Comparison of ENCODE assay signal across 8 cellular contexts in the genomic region with DNA sequence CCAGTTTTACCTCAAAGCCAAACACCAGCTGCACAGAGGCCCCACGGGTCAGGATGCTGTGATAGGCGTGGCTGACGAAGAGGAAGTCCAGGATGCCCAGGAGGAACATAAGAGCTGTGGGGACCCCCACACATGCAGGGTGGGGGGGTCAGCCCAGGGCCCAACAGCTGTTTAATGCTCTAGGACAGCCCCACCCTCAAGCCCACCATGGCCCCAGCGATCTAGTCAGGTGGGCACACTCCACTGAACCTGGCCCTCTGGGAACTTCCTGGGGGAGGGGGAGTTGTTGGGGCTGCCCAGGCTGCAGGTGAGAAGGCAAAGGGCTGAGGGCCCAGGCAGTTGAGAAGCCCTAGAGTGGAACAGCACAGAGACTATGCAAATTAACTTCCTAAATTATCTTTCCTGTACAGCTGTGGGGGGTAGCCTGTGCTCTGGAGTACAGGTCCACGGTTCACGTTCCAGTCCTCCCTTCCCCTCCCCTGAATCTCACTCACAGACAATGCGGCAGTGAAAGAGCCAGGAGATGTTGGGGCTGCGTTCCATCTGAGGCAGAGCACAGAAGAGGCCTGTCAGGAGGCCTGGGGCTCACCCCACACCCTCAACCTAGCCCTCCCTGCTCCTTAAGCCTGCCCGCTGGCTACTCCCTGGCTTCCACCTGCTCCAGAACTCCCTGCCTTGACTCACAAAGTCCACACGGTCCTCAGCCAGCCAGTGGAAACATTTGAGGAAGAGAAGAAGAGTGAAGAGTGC. TPM values are rescaled to one million over a fixed set of nuclear protein-coding genes. Genes with fewer than 3 reads are reported as not detected.
DNase-seq lines count a peak whose midpoint lies in the region; ATAC-seq and TF ChIP-seq lines count a peak whose summit lies in the region.

No MANE protein-coding gene starts in this region.

- no peak for TF ChIP-seq CTCF in esophagus squamous epithelium (IDR thresholded peaks at IDR 0.05)

- peak overlapping the region; percentile 92 for H3K4me3 Mint-ChIP-seq in activated CD4-positive, alpha-beta T cell treated with anti-CD3 and anti-CD28 coated beads, Interleukin-2, amount 10 ng/mL, durations not matched to agents 24 days and 14 days
- H3K4me3 Mint-ChIP-seq in IgD-negative memory B cell, result peak overlapping the region; percentile 97 to 99 (median 98)

- no peaks in the 10 kb centered on the region for H3K27me3 Mint-ChIP-seq in activated CD4-positive, alpha-beta T cell treated with anti-CD3 and anti-CD28 coated beads, Interleukin-2, amount 10 ng/mL, durations not matched to agents 24 days and 14 days
- H3K27me3 Mint-ChIP-seq in IgD-negative memory B cell, result no peaks in the 10 kb centered on the region

- DNase-seq in activated CD4-positive, alpha-beta T cell treated with anti-CD3 and anti-CD28 coated beads, Interleukin-2, amount 10 ng/mL, durations not matched to agents 24 days and 14 days, result no peak
- DNase-seq in activated CD4-positive, alpha-beta T cell treated with anti-CD3 and anti-CD28 coated beads for 4 hours, result no peak
- DNase-seq in esophagus squamous epithelium (lab: John Stamatoyannopoulos, UW) (no peak), SHP77 (lab: John Stamatoyannopoulos, UW) (no peak), GOT3 (lab: John Stamatoyannopoulos, UW) (no peak)

- no peaks in the 10 kb centered on the region for H3K9me3 Mint-ChIP-seq in activated CD4-positive, alpha-beta T cell treated with anti-CD3 and anti-CD28 coated beads, Interleukin-2, amount 10 ng/mL, durations not matched to agents 24 days and 14 days
- no peaks in the 10 kb centered on the region for H3K9me3 Mint-ChIP-seq in IgD-negative memory B cell

- WGBS in esophagus squamous epithelium, 2 donors, result 56 to 70% methylated on average over 4 to 5 of the region's 10 CpGs

- peaks cover 29% of the 10 kb centered on the region for H3K36me3 Mint-ChIP-seq in activated CD4-positive, alpha-beta T cell treated with anti-CD3 and anti-CD28 coated beads, Interleukin-2, amount 10 ng/mL, durations not matched to agents 24 days and 14 days (ENCODE audit: low read depth)
- H3K36me3 Mint-ChIP-seq in IgD-negative memory B cell, result peaks cover 14% of the 10 kb centered on the region

- TF ChIP-seq POLR2A in esophagus squamous epithelium (IDR thresholded peaks at IDR 0.05), result no peak

- H3K27ac ChIP-seq in esophagus squamous epithelium (peak overlapping the region; percentile 97 to 99 (median 98)), subcutaneous abdominal adipose tissue (ENCODE audit: low read depth, low read length) (peak overlapping the region; percentile 99)

- peaks cover 48 to 57% (median 49%) of the 10 kb centered on the region in 3 donors for H3K36me3 ChIP-seq in esophagus squamous epithelium
- peaks cover 4 to 57% (median 57%) of the 10 kb centered on the region in 5 donors for H3K36me3 ChIP-seq in subcutaneous abdominal adipose tissue (ENCODE audit: control insufficient read depth in 5 of 5, insufficient read depth in 5 of 5, low read length in 5 of 5)

- H3K9ac ChIP-seq in subcutaneous abdominal adipose tissue (ENCODE audit: low read length in 5 of 5), result peak overlapping the region in 4 of 5 donors; percentile 17 to 98 (median 97)

- H3K27ac Mint-ChIP-seq in activated CD4-positive, alpha-beta T cell treated with anti-CD3 and anti-CD28 coated beads, Interleukin-2, amount 10 ng/mL, durations not matched to agents 24 days and 14 days, result peak overlapping the region; percentile 97
- peak overlapping the region; percentile 98 to 100 (median 99) for H3K27ac Mint-ChIP-seq in IgD-negative memory B cell

- H3K27me3 ChIP-seq in esophagus squamous epithelium, result no peaks in the 10 kb centered on the region
- H3K27me3 ChIP-seq in subcutaneous abdominal adipose tissue (ENCODE audit: control insufficient read depth in 5 of 5, insufficient read depth in 4 of 5, low read length in 5 of 5), result no peaks in the 10 kb centered on the region

- peaks cover 31% of the 10 kb centered on the region for H3K4me1 Mint-ChIP-seq in activated CD4-positive, alpha-beta T cell treated with anti-CD3 and anti-CD28 coated beads, Interleukin-2, amount 10 ng/mL, durations not matched to agents 24 days and 14 days
- peaks cover 32 to 37% (median 37%) of the 10 kb centered on the region in 3 donors for H3K4me1 Mint-ChIP-seq in IgD-negative memory B cell

- peaks cover 22 to 50% (median 23%) of the 10 kb centered on the region in 3 donors for H3K4me1 ChIP-seq in esophagus squamous epithelium
- peaks cover 9 to 34% (median 31%) of the 10 kb centered on the region in 5 donors for H3K4me1 ChIP-seq in subcutaneous abdominal adipose tissue (ENCODE audit: control insufficient read depth in 5 of 5, insufficient read depth in 5 of 5, low read length in 5 of 5)

- peak overlapping the region in 2 of 4 donors; percentile 72 to 84 for H3K4me3 ChIP-seq in esophagus squamous epithelium
- H3K4me3 ChIP-seq in subcutaneous abdominal adipose tissue (ENCODE audit: low read depth in 1 of 5, low read length in 5 of 5), result peak overlapping the region in 3 of 5 donors; percentile 93 to 95 (median 95)

- intact Hi-C loops in activated CD4-positive, alpha-beta T cell treated with anti-CD3 and anti-CD28 coated beads, Interleukin-2, amount 10 ng/mL, durations not matched to agents 24 days and 14 days (cut with micrococcal nuclease), result no loop called here
- intact Hi-C loops in esophagus squamous epithelium (cut with DNase I), result no loop called here

- ATAC-seq in HG03457 (IDR thresholded peaks at IDR 0.05; ENCODE audit: unreplicated experiment), result no peak

- H3K9me3 ChIP-seq in esophagus squamous epithelium (no peaks in the 10 kb centered on the region), subcutaneous abdominal adipose tissue (ENCODE audit: control insufficient read depth in 5 of 5, low read length in 5 of 5) (no peaks in the 10 kb centered on the region)

RNA-seq across cellular contexts. Expression of a gene that starts 1.9 kb away (rescaled TPM):
- 36.9 and 39.0 TPM in 2 replicates for total RNA-seq in activated CD4-positive, alpha-beta T cell treated with anti-CD3 and anti-CD28 coated beads, Interleukin-2, amount 10 ng/mL, durations not matched to agents 24 days and 14 days
- polyA plus RNA-seq in IgD-negative memory B cell, result 61.2 TPM
- 10 to 100 TPM; 20.4 to 39.3 (median 26.9) TPM for total RNA-seq in esophagus squamous epithelium

RNA-seq across cellular contexts. Expression of a gene that starts 10.3 kb away (rescaled TPM):
- total RNA-seq in activated CD4-positive, alpha-beta T cell treated with anti-CD3 and anti-CD28 coated beads, Interleukin-2, amount 10 ng/mL, durations not matched to agents 24 days and 14 days, result 78.1 and 81.4 TPM in 2 replicates
- 95.5 TPM for polyA plus RNA-seq in IgD-negative memory B cell
- 10 to 100 TPM; 68.1 to 76.2 (median 72.0) TPM for total RNA-seq in esophagus squamous epithelium

RNA-seq across cellular contexts. Expression of a gene that starts 10.5 kb away (rescaled TPM):
- total RNA-seq in activated CD4-positive, alpha-beta T cell treated with anti-CD3 and anti-CD28 coated beads, Interleukin-2, amount 10 ng/mL, durations not matched to agents 24 days and 14 days, result 1,048 and 1,049 TPM in 2 replicates
- polyA plus RNA-seq in IgD-negative memory B cell, result 1,422 TPM
- 100 to 1,000 TPM; 436 to 777 (median 528) TPM for total RNA-seq in esophagus squamous epithelium

RNA-seq across cellular contexts. Expression of a gene that starts 14.9 kb away (rescaled TPM):
- 17.1 and 18.1 TPM in 2 replicates for total RNA-seq in activated CD4-positive, alpha-beta T cell treated with anti-CD3 and anti-CD28 coated beads, Interleukin-2, amount 10 ng/mL, durations not matched to agents 24 days and 14 days
- polyA plus RNA-seq in IgD-negative memory B cell, result 20.2 TPM
- total RNA-seq in esophagus squamous epithelium, result 10 to 100 TPM; 12.4 to 17.0 (median 16.5) TPM

RNA-seq across cellular contexts. Expression of a gene that starts 20.7 kb away (rescaled TPM):
- 28.2 and 28.9 TPM in 2 replicates for total RNA-seq in activated CD4-positive, alpha-beta T cell treated with anti-CD3 and anti-CD28 coated beads, Interleukin-2, amount 10 ng/mL, durations not matched to agents 24 days and 14 days
- polyA plus RNA-seq in IgD-negative memory B cell, result 18.2 TPM
- total RNA-seq in esophagus squamous epithelium, result 10 to 100 TPM; 36.4 to 96.5 (median 74.7) TPM
